In genomic region chr3:183697610-183698317, GRCh38 we compare ENCODE assay signal across 1 cellular context.
TF ChIP-seq lines count a peak whose summit lies in the region.

YEATS2 (plus strand) TSS chr3:183697797; CDS start chr3:183715163, 17,366 bp downstream.

TF ChIP-seq in HepG2, 621 proteins besides CTCF, POLR2A, EP300 and RAD21 (continued from another document and continues in another):
- TF ChIP-seq MNT (IDR thresholded peaks at IDR 0.05) (no peak), NAIF1 (CRISPR knock-in tag; IDR thresholded peaks at IDR 0.05; ENCODE audit: borderline replicate concordance) (no peak), ZBTB8A (CRISPR knock-in tag; IDR thresholded peaks at IDR 0.05; ENCODE audit: borderline replicate concordance, low read depth) (no peak), ATRX (CRISPR knock-in tag; IDR thresholded peaks at IDR 0.05; ENCODE audit: borderline replicate concordance) (no peak), HES4 (CRISPR knock-in tag; IDR thresholded peaks at IDR 0.05; ENCODE audit: borderline replicate concordance) (0 out of 2 replicates have a peak, but pooled peaks have one; percentile 3), SCMH1 (CRISPR knock-in tag; IDR thresholded peaks at IDR 0.05; ENCODE audit: borderline replicate concordance) (no peak), ZNF282 (IDR thresholded peaks at IDR 0.05; ENCODE audit: partially characterized antibody) (no peak), ZNF788 (CRISPR knock-in tag; IDR thresholded peaks at IDR 0.05; ENCODE audit: borderline replicate concordance) (0 out of 2 replicates have a peak, but pooled peaks have one; percentile 21), MIXL1 (CRISPR knock-in tag; IDR thresholded peaks at IDR 0.05) (no peak), ZSCAN22 (CRISPR knock-in tag; IDR thresholded peaks at IDR 0.05) (no peak), ZNF274 (CRISPR knock-in tag; IDR thresholded peaks at IDR 0.05) (peak; percentile 19; the same call in 1 of the 2 replicates), ZNF350 (CRISPR knock-in tag; IDR thresholded peaks at IDR 0.05; ENCODE audit: borderline replicate concordance, low read depth) (no peak), SAP130 (CRISPR knock-in tag; IDR thresholded peaks at IDR 0.05; ENCODE audit: low read depth) (peak; percentile 75), ARNT2 (CRISPR knock-in tag; IDR thresholded peaks at IDR 0.05; ENCODE audit: low read depth) (peak; percentile 71), CAMTA2 (CRISPR knock-in tag; IDR thresholded peaks at IDR 0.05; ENCODE audit: borderline replicate concordance) (no peak), ZNF777 (CRISPR knock-in tag; IDR thresholded peaks at IDR 0.05) (peak; percentile 58; the same call in 1 of the 2 replicates), CHCHD3 (CRISPR knock-in tag; IDR thresholded peaks at IDR 0.05) (peak; percentile 63; the same call in 1 of the 2 replicates), FOXC1 (CRISPR knock-in tag; IDR thresholded peaks at IDR 0.05; ENCODE audit: borderline replicate concordance) (0 out of 2 replicates have a peak, but pooled peaks have one; percentile 13), ZKSCAN1 (IDR thresholded peaks at IDR 0.05; ENCODE audit: low read length) (no peak), ZFP41 (CRISPR knock-in tag; IDR thresholded peaks at IDR 0.05; ENCODE audit: borderline replicate concordance) (no peak), ZNF501 (CRISPR knock-in tag; IDR thresholded peaks at IDR 0.05) (peak; percentile 55; the same call in 1 of the 2 replicates), SNAPC5 (CRISPR knock-in tag; IDR thresholded peaks at IDR 0.05; ENCODE audit: borderline replicate concordance) (no peak), MATR3 (CRISPR knock-in tag; IDR thresholded peaks at IDR 0.05) (no peak), MEF2D (CRISPR knock-in tag; IDR thresholded peaks at IDR 0.05) (no peak), SP1 (IDR thresholded peaks at IDR 0.05) (no peak), SP1 (CRISPR knock-in tag; IDR thresholded peaks at IDR 0.05) (0 out of 2 replicates have a peak, but pooled peaks have one; percentile 12), SRY (CRISPR knock-in tag; IDR thresholded peaks at IDR 0.05) (no peak; the same call in 1 of the 2 replicates), ZBTB44 (CRISPR knock-in tag; IDR thresholded peaks at IDR 0.05) (no peak), ZHX1 (CRISPR knock-in tag; IDR thresholded peaks at IDR 0.05; ENCODE audit: low read depth) (peak; percentile 55; the same call in 1 of the 2 replicates), ATF7 (IDR thresholded peaks at IDR 0.05) (no peak), ATF7 (CRISPR knock-in tag; IDR thresholded peaks at IDR 0.05) (0 out of 2 replicates have a peak, but pooled peaks have one; percentile 23), TBL1XR1 (IDR thresholded peaks at IDR 0.05; ENCODE audit: borderline replicate concordance, low read length, partially characterized antibody) (no peak), POLR2AphosphoS5 (IDR thresholded peaks at IDR 0.05; ENCODE audit: low read depth, low read length) (peak; percentile 66), MXD1 (CRISPR knock-in tag; IDR thresholded peaks at IDR 0.05) (peak; percentile 35; the same call in 1 of the 2 replicates), ZNF770 (CRISPR knock-in tag; IDR thresholded peaks at IDR 0.05) (0 out of 2 replicates have a peak, but pooled peaks have one; percentile 19), TP53 (CRISPR knock-in tag; conservative IDR thresholded peaks at IDR 0.05) (no peak), ZNF407 (CRISPR knock-in tag; IDR thresholded peaks at IDR 0.05; ENCODE audit: not compliant biosample characterization) (no peak), MED13 (CRISPR knock-in tag; IDR thresholded peaks at IDR 0.05) (no peak), CREB3 (CRISPR knock-in tag; IDR thresholded peaks at IDR 0.05) (peak; percentile 79; the same call in 1 of the 2 replicates), ZBTB10 (CRISPR knock-in tag; IDR thresholded peaks at IDR 0.05; ENCODE audit: borderline replicate concordance) (0 out of 2 replicates have a peak, but pooled peaks have one; percentile 44), SMAD3 (CRISPR knock-in tag; IDR thresholded peaks at IDR 0.05) (no peak; the same call in 1 of the 2 replicates)
